Comparison of ENCODE assay signal across 11 cellular contexts in genomic region chr2:226135861-226136548, GRCh38.
"Had no signal": no experiment of that assay in that cellular context is flagged by ENCODE, and none has a peak within 500 bp of the region (broad histone marks: within the 10 kb centered on the region; RNA-seq: fewer than 3 reads in every experiment).

No MANE protein-coding gene starts in this region.

- H3K27ac Mint-ChIP-seq: activated CD4-positive, alpha-beta memory T cell treated with anti-CD3 and anti-CD28 coated beads, Interleukin-2, amount 10 ng/mL, durations not matched to agents 7 days and 5 days; activated CD4-positive, alpha-beta T cell treated with anti-CD3 and anti-CD28 coated beads for 36 hours; activated naive CD8-positive, alpha-beta T cell treated with anti-CD3 and anti-CD28 coated beads for 36 hours; activated T-cell treated with anti-CD3 and anti-CD28 coated beads, Interleukin-2, amount 50 U/mL, for 72 hours; natural killer cell had no signal

- H3K9me3 Mint-ChIP-seq: activated CD4-positive, alpha-beta memory T cell treated with anti-CD3 and anti-CD28 coated beads, Interleukin-2, amount 10 ng/mL, durations not matched to agents 7 days and 5 days; activated naive CD8-positive, alpha-beta T cell treated with anti-CD3 and anti-CD28 coated beads for 36 hours; activated T-cell treated with anti-CD3 and anti-CD28 coated beads, Interleukin-2, amount 50 U/mL, for 72 hours had no signal

- H3K27ac ChIP-seq: dorsolateral prefrontal cortex, esophagus squamous epithelium had no signal

- H3K36me3 Mint-ChIP-seq: activated naive CD8-positive, alpha-beta T cell treated with anti-CD3 and anti-CD28 coated beads for 36 hours had no signal

- H3K27me3 Mint-ChIP-seq: activated CD4-positive, alpha-beta memory T cell treated with anti-CD3 and anti-CD28 coated beads, Interleukin-2, amount 10 ng/mL, durations not matched to agents 7 days and 5 days; activated CD4-positive, alpha-beta T cell treated with anti-CD3 and anti-CD28 coated beads for 36 hours had no signal

- H3K4me3 Mint-ChIP-seq: activated CD4-positive, alpha-beta memory T cell treated with anti-CD3 and anti-CD28 coated beads, Interleukin-2, amount 10 ng/mL, durations not matched to agents 7 days and 5 days; activated CD4-positive, alpha-beta T cell treated with anti-CD3 and anti-CD28 coated beads for 36 hours; activated naive CD8-positive, alpha-beta T cell treated with anti-CD3 and anti-CD28 coated beads for 36 hours; activated T-cell treated with anti-CD3 and anti-CD28 coated beads, Interleukin-2, amount 50 U/mL, for 72 hours; natural killer cell had no signal

- H3K9me3 ChIP-seq: esophagus squamous epithelium, mucosa of descending colon had no signal

- H3K4me3 ChIP-seq: dorsolateral prefrontal cortex, esophagus squamous epithelium, mucosa of descending colon had no signal

- ATAC-seq: activated CD4-positive, alpha-beta T cell treated with anti-CD3 and anti-CD28 coated beads for 36 hours; activated T-cell treated with anti-CD3 and anti-CD28 coated beads, Interleukin-2, amount 50 U/mL, for 72 hours had no signal

- H3K36me3 ChIP-seq: esophagus squamous epithelium had no signal

- H3K27me3 ChIP-seq: dorsolateral prefrontal cortex, esophagus squamous epithelium had no signal

- DNase-seq: activated CD4-positive, alpha-beta memory T cell treated with anti-CD3 and anti-CD28 coated beads, Interleukin-2, amount 10 ng/mL, durations not matched to agents 7 days and 5 days; activated CD4-positive, alpha-beta T cell treated with anti-CD3 and anti-CD28 coated beads for 36 hours; activated gamma-delta T cell treated with Interleukin-2 at 50 U/mL for 16 hours; activated naive CD8-positive, alpha-beta T cell treated with anti-CD3 and anti-CD28 coated beads for 36 hours; activated T-cell treated with anti-CD3 and anti-CD28 coated beads, Interleukin-2, amount 50 U/mL, for 72 hours; dorsolateral prefrontal cortex; esophagus squamous epithelium; mucosa of descending colon; natural killer cell; occipital lobe; T1000 had no signal

- H3K4me1 Mint-ChIP-seq: activated CD4-positive, alpha-beta memory T cell treated with anti-CD3 and anti-CD28 coated beads, Interleukin-2, amount 10 ng/mL, durations not matched to agents 7 days and 5 days; activated CD4-positive, alpha-beta T cell treated with anti-CD3 and anti-CD28 coated beads for 36 hours; activated naive CD8-positive, alpha-beta T cell treated with anti-CD3 and anti-CD28 coated beads for 36 hours; natural killer cell had no signal
